8 cellular contexts compared by ENCODE assay signal in the genomic region with DNA sequence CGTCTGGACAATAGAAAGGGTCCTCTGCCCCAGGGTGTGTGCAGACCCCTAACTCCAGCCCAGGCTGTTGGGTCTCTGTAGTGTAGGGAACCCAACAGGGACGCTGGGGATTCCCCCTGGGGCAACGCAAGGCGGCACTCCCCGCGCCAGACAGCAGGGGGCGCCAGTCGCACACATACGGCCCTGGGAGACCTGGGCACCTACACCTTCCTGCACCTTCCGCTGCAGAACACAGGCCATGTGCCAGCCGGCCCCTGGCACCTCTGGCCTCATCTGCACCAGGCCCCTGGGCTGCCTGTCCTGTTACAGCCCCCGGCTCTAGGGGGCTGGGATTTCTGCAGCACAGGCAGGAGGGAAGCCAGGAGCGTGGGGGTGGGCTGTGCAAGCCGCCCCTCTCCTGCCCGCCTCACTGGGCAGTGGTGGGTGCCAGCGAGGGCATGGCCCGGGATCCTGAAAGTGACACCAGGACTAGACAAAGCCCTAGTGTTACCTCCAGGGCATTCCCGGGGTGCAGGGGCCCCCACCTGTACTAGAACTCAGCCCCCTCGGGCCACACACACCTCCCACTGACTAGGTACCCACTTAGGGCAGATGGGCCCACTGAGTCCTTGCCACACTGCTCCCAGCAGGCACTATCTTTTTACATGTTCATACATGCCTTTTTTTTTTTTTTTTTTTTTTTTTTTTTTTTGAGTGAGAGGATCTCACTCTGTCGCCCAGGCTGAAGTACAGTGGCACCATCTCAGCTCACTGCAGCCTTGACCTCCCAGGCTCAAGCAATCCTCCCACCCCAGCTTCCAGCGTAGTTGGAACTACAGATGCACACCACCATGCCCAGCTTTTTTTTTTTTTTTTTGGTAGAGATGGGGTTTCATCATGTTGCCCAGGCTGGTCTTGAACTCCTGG. TPM values are rescaled to one million over a fixed set of nuclear protein-coding genes. Genes with fewer than 3 reads are reported as not detected.
DNase-seq lines count a peak whose midpoint lies in the region; ATAC-seq and FAIRE-seq lines count a peak whose summit lies in the region.

No MANE protein-coding gene starts in this region.

- no peaks in the 10 kb centered on the region for H3K4me1 ChIP-seq in right cardiac atrium (ENCODE audit: control insufficient read depth, insufficient read depth, low read length)
- no peaks in the 10 kb centered on the region for H3K4me1 ChIP-seq in small intestine (ENCODE audit: control insufficient read depth in 2 of 2, insufficient read depth in 1 of 2, low read depth in 1 of 2, low read length in 1 of 2)

- WGBS in right cardiac atrium = 37% methylated on average over 21 of the region's 21 CpGs
- WGBS in small intestine, 3 donors = 38 to 41% (median 40%) methylated on average over 19 to 21 of the region's 21 CpGs

- H3K9me3 ChIP-seq in MG63 (no peaks in the 10 kb centered on the region), right cardiac atrium (ENCODE audit: control insufficient read depth, low read length) (no peaks in the 10 kb centered on the region), small intestine (ENCODE audit: control insufficient read depth, low read depth) (no peaks in the 10 kb centered on the region)

- H3K27me3 ChIP-seq in MG63 (no peaks in the 10 kb centered on the region), right cardiac atrium (ENCODE audit: control insufficient read depth, insufficient read depth) (no peaks in the 10 kb centered on the region), small intestine (ENCODE audit: control insufficient read depth in 2 of 2, insufficient read depth in 2 of 2, low read length in 2 of 2) (no peaks in the 10 kb centered on the region)

- intact Hi-C loops in right cardiac atrium (cut with DNase I) = loop anchor here (2.0 to 5.0 kb wide), 2 partner anchors 109 to 110 kb away; no protein-coding TSS in a partner anchor

- DNase-seq in DMS79 (lab: John Stamatoyannopoulos, UW) (peak; percentile 55), MG63 (peak; percentile 45), SW480 (ENCODE audit: low spot score) (peak; percentile 74), right cardiac atrium (peak; percentile 64 to 89 (median 89)), small intestine (peak; percentile 77)
- DNase-seq in activated naive CD8-positive, alpha-beta T cell treated with anti-CD3 and anti-CD28 coated beads, Interleukin-2, amount 50 U/mL, for 16 hours (ENCODE audit: low read depth, low spot score) = peak; percentile 53

- H3K36me3 ChIP-seq in MG63 (no peaks in the 10 kb centered on the region), small intestine (ENCODE audit: control insufficient read depth in 2 of 2, insufficient read depth in 2 of 2, low read length in 2 of 2) (peaks cover 0 to 12% of the 10 kb centered on the region in 2 donors)

- no peak for FAIRE-seq in small intestine (lab: Jason Lieb, UNC)

- H3K27ac ChIP-seq in right cardiac atrium (ENCODE audit: low read length) (no peak overlapping the region), small intestine (ENCODE audit: low read depth in 1 of 2, low read length in 1 of 2) (no peak overlapping the region)

- H3K4me3 ChIP-seq in MG63 (no peak overlapping the region), right cardiac atrium (ENCODE audit: low read length) (no peak overlapping the region), small intestine (ENCODE audit: low read depth in 1 of 2, low read length in 2 of 2) (no peak overlapping the region)

- ATAC-seq in GM21737 (IDR thresholded peaks at IDR 0.05; ENCODE audit: unreplicated experiment) (peak; percentile 47), right cardiac atrium (peak; percentile 44 to 50), HG03521 (IDR thresholded peaks at IDR 0.05; ENCODE audit: unreplicated experiment) (no peak)

RNA-seq across cellular contexts. Expression of gene CCNK, which starts 37.5 kb away (rescaled TPM):
- total RNA-seq in MG63 (2014; rRNA removed; shearing (Covaris generic); ENCODE audit: low replicate concordance) = 2.9 and 7.9 TPM in 2 replicates
- total RNA-seq in right cardiac atrium = 10 to 100 TPM; 30.0 to 36.5 (median 31.4) TPM
- polyA plus RNA-seq in right cardiac atrium (12.2 TPM), small intestine (10 to 100 TPM; 13.4 to 19.8 (median 14.9) TPM)

RNA-seq across cellular contexts. Expression of gene SETD3, which starts 38.0 kb away (rescaled TPM):
- total RNA-seq in MG63 (2014; rRNA removed; shearing (Covaris generic); ENCODE audit: low replicate concordance) = 37.8 and 48.0 TPM in 2 replicates
- 100 to 1,000 TPM; 101 to 127 (median 113) TPM for total RNA-seq in right cardiac atrium
- polyA plus RNA-seq in right cardiac atrium (65.4 TPM), small intestine (10 to 100 TPM; 38.1 to 58.6 (median 43.3) TPM)
